Comparison of ENCODE assay signal across 1 cellular context in genomic region chr11:65421204-65422103, GRCh38.
TF ChIP-seq lines count a peak whose summit lies in the region.

No MANE protein-coding gene starts in this region.

TF ChIP-seq in HepG2, 621 proteins besides CTCF, POLR2A, EP300 and RAD21 (continued from another document and continues in another):
- TF ChIP-seq ZBTB49 (CRISPR knock-in tag; IDR thresholded peaks at IDR 0.05; ENCODE audit: borderline replicate concordance): no peak
- TF ChIP-seq KDM6A (CRISPR knock-in tag; IDR thresholded peaks at IDR 0.05; ENCODE audit: low read depth): 0 out of 2 replicates have a peak, but pooled peaks have one; percentile 30
- TF ChIP-seq ZNF691 (CRISPR knock-in tag; IDR thresholded peaks at IDR 0.05; ENCODE audit: borderline replicate concordance, low read depth): peak; percentile 35; the same call in 1 of the 2 replicates
- TF ChIP-seq SKIL (CRISPR knock-in tag; IDR thresholded peaks at IDR 0.05; ENCODE audit: borderline replicate concordance): peak; percentile 65; the same call in 1 of the 2 replicates
- TF ChIP-seq, protein P1, sequence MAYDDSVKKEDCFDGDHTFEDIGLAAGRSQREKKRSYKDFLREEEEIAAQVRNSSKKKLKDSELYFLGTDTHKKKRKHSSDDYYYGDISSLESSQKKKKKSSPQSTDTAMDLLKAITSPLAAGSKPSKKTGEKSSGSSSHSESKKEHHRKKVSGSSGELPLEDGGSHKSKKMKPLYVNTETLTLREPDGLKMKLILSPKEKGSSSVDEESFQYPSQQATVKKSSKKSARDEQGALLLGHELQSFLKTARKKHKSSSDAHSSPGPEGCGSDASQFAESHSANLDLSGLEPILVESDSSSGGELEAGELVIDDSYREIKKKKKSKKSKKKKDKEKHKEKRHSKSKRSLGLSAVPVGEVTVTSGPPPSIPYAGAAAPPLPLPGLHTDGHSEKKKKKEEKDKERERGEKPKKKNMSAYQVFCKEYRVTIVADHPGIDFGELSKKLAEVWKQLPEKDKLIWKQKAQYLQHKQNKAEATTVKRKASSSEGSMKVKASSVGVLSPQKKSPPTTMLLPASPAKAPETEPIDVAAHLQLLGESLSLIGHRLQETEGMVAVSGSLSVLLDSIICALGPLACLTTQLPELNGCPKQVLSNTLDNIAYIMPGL (CRISPR knock-in tag; IDR thresholded peaks at IDR 0.05; ENCODE audit: borderline replicate concordance in 1 of 2, low read depth in 1 of 2): peak in 1 of 2 experiments; percentile 31; a peak in 1 of 4 replicates
- peak; percentile 67; the same call in 1 of the 2 replicates for TF ChIP-seq CCDC6 (CRISPR knock-in tag; IDR thresholded peaks at IDR 0.05)
- peak; percentile 59; the same call in 1 of the 2 replicates for TF ChIP-seq SALL2 (CRISPR knock-in tag; IDR thresholded peaks at IDR 0.05)
- TF ChIP-seq ZKSCAN8 (CRISPR knock-in tag; IDR thresholded peaks at IDR 0.05; ENCODE audit: borderline replicate concordance): no peak
- TF ChIP-seq CEBPG (CRISPR knock-in tag; IDR thresholded peaks at IDR 0.05): peak; percentile 80
- TF ChIP-seq NR2F6 (IDR thresholded peaks at IDR 0.05): peak; percentile 78
- TF ChIP-seq NR2F6 (CRISPR knock-in tag; IDR thresholded peaks at IDR 0.05): peak; percentile 76
- peak; percentile 41 for TF ChIP-seq SP5 (CRISPR knock-in tag; IDR thresholded peaks at IDR 0.05; ENCODE audit: borderline replicate concordance, low read depth)
- TF ChIP-seq RORA (CRISPR knock-in tag; IDR thresholded peaks at IDR 0.05): no peak
- no peak for TF ChIP-seq ZNF3 (CRISPR knock-in tag; IDR thresholded peaks at IDR 0.05)
- TF ChIP-seq ISX (CRISPR knock-in tag; conservative IDR thresholded peaks at IDR 0.05): no peak; the same call in 1 of the 2 replicates
- TF ChIP-seq NRL (CRISPR knock-in tag; IDR thresholded peaks at IDR 0.05; ENCODE audit: borderline replicate concordance): 0 out of 2 replicates have a peak, but pooled peaks have one; percentile 26
- no peak for TF ChIP-seq ZNF510 (CRISPR knock-in tag; IDR thresholded peaks at IDR 0.05; ENCODE audit: low read depth)
- TF ChIP-seq, protein P2, sequence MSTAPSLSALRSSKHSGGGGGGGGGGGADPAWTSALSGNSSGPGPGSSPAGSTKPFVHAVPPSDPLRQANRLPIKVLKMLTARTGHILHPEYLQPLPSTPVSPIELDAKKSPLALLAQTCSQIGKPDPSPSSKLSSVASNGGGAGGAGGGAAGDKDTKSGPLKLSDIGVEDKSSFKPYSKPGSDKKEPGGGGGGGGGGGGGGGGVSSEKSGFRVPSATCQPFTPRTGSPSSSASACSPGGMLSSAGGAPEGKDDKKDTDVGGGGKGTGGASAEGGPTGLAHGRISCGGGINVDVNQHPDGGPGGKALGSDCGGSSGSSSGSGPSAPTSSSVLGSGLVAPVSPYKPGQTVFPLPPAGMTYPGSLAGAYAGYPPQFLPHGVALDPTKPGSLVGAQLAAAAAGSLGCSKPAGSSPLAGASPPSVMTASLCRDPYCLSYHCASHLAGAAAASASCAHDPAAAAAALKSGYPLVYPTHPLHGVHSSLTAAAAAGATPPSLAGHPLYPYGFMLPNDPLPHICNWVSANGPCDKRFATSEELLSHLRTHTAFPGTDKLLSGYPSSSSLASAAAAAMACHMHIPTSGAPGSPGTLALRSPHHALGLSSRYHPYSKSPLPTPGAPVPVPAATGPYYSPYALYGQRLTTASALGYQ (CRISPR knock-in tag; IDR thresholded peaks at IDR 0.05): peak; percentile 85
- TF ChIP-seq IRF2 (CRISPR knock-in tag; IDR thresholded peaks at IDR 0.05): peak; percentile 34; the same call in 1 of the 2 replicates
- no peak for TF ChIP-seq FOXC1 (CRISPR knock-in tag; IDR thresholded peaks at IDR 0.05; ENCODE audit: borderline replicate concordance)
- TF ChIP-seq RERE (CRISPR knock-in tag; IDR thresholded peaks at IDR 0.05; ENCODE audit: low read depth): 0 out of 2 replicates have a peak, but pooled peaks have one; percentile 39
- TF ChIP-seq TCF7 (IDR thresholded peaks at IDR 0.05; ENCODE audit: low read depth): 0 out of 2 replicates have a peak, but pooled peaks have one; percentile 6
- no peak for TF ChIP-seq HNRNPK (IDR thresholded peaks at IDR 0.05; ENCODE audit: low read depth, low read length, poor library complexity, severe bottlenecking)
- TF ChIP-seq ZNF740 (CRISPR knock-in tag; IDR thresholded peaks at IDR 0.05): peak; percentile 61; the same call in 1 of the 2 replicates
- peak; percentile 79 for TF ChIP-seq JUND (CRISPR knock-in tag; IDR thresholded peaks at IDR 0.05)
- TF ChIP-seq HNF4A (CRISPR knock-in tag; IDR thresholded peaks at IDR 0.05): peak; percentile 78
- TF ChIP-seq ETV6 (CRISPR knock-in tag; conservative IDR thresholded peaks at IDR 0.05): peak; percentile 60; the same call in 1 of the 2 replicates
- peak; percentile 69 for TF ChIP-seq KDM2A (CRISPR knock-in tag; IDR thresholded peaks at IDR 0.05; ENCODE audit: borderline replicate concordance, low read depth)
- peak; percentile 13 for TF ChIP-seq SKI (IDR thresholded peaks at IDR 0.05; ENCODE audit: partially characterized antibody)
- no peak for TF ChIP-seq SMARCE1 (IDR thresholded peaks at IDR 0.05; ENCODE audit: borderline replicate concordance)
- TF ChIP-seq SIX4 (CRISPR knock-in tag; IDR thresholded peaks at IDR 0.05): 0 out of 2 replicates have a peak, but pooled peaks have one; percentile 61
- TF ChIP-seq SPEN (CRISPR knock-in tag; IDR thresholded peaks at IDR 0.05; ENCODE audit: low read depth): peak; percentile 86
- TF ChIP-seq STAT5B (CRISPR knock-in tag; IDR thresholded peaks at IDR 0.05): no peak
- TF ChIP-seq ZC3H4 (CRISPR knock-in tag; IDR thresholded peaks at IDR 0.05; ENCODE audit: borderline replicate concordance): peak; percentile 88
- TF ChIP-seq NR2F1 (CRISPR knock-in tag; IDR thresholded peaks at IDR 0.05): peak in 1 of 2 experiments; percentile 14; a peak in 1 of 4 replicates
- no peak for TF ChIP-seq ZUFSP (CRISPR knock-in tag; IDR thresholded peaks at IDR 0.05; ENCODE audit: borderline replicate concordance)
- peak; percentile 93 for TF ChIP-seq PPARG (CRISPR knock-in tag; conservative IDR thresholded peaks at IDR 0.05)
- no peak for TF ChIP-seq SOX6 (IDR thresholded peaks at IDR 0.05)
- peak; percentile 53; the same call in 1 of the 2 replicates for TF ChIP-seq SOX6 (CRISPR knock-in tag; IDR thresholded peaks at IDR 0.05)
